17 cellular contexts compared by ENCODE assay signal in the genomic region with DNA sequence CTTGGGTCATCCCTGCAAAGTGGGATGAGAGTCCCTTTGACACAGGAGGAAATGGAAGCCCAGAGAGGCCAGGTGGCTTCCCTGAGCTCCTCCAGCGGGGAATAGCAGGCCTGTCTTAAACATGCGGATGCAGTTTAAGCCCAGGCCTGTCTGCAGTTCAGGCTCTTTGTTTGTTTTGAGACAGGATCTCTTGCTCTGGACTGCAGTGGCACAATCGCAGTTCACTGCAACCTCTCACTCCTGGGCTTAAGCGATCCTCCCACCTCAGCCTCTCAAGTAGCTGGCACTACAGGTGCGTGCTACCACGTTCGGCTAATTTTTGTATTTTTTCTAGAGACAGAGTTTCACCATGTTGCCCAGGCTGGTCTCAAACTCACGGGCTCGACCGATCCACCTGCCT. TPM values are rescaled to one million over a fixed set of nuclear protein-coding genes. Genes with fewer than 3 reads are reported as not detected.
DNase-seq lines count a peak whose midpoint lies in the region; ATAC-seq and TF ChIP-seq lines count a peak whose summit lies in the region.
"Had no signal": no experiment of that assay in that cellular context is flagged by ENCODE, and none has a peak within 500 bp of the region (broad histone marks: within the 10 kb centered on the region; RNA-seq: fewer than 3 reads in every experiment).

No MANE protein-coding gene starts in this region.

- H3K9me3 ChIP-seq in body of pancreas (no peaks in the 10 kb centered on the region), neuronal stem cell (replicated peaks in 1 of 2; ENCODE audit: control insufficient read depth in 2 of 2, insufficient read depth in 1 of 2, low read depth in 1 of 2, low read length in 2 of 2) (no peaks in the 10 kb centered on the region)
- H3K9me3 ChIP-seq: BE2C, HAP-1 had no signal

- WGBS in body of pancreas, 2 donors, result 89 to 91% methylated on average over 10 of the region's 10 CpGs
- no CpG with 5 or more reads among the region's 10 CpGs for WGBS in neuronal stem cell (ENCODE audit: extremely low coverage in 2 of 2, insufficient read length in 2 of 2, insufficient replicate concordance in 1 of 2), 2 donors

- H3K27ac ChIP-seq in body of pancreas (peak overlapping the region in 3 of 4 donors; percentile 10 to 20 (median 14)), neuronal stem cell (replicated peaks; ENCODE audit: low read length) (no peak overlapping the region)
- H3K27ac ChIP-seq: GM23248 had no signal

- H3K4me3 ChIP-seq in body of pancreas (no peak overlapping the region), neuronal stem cell (ENCODE audit: low read length in 2 of 2) (no peak overlapping the region)
- H3K4me3 ChIP-seq: GM23248, HAP-1 had no signal

- no peak overlapping the region for H3K4ac ChIP-seq in neuronal stem cell (ENCODE audit: low read length)

- no peak for TF ChIP-seq POLR2A in body of pancreas (IDR thresholded peaks at IDR 0.05)

- H2AFZ ChIP-seq in neuronal stem cell (ENCODE audit: low read length), result no peak overlapping the region
- H2AFZ ChIP-seq: GM23248 had no signal

- no peak overlapping the region for H3K23ac ChIP-seq in neuronal stem cell (ENCODE audit: low read depth, low read length, poor library complexity)

- no peak overlapping the region for H2BK15ac ChIP-seq in neuronal stem cell (ENCODE audit: low read length)

- no peak overlapping the region for H4K91ac ChIP-seq in neuronal stem cell (ENCODE audit: low read depth, low read length, poor library complexity)

- no peaks in the 10 kb centered on the region for H3K36me3 ChIP-seq in body of pancreas (replicated peaks in 1 of 2; ENCODE audit: insufficient read depth in 1 of 2, low read depth in 2 of 2)
- H3K36me3 ChIP-seq in neuronal stem cell (replicated peaks in 1 of 2; ENCODE audit: control insufficient read depth in 2 of 2, insufficient read depth in 2 of 2, low read length in 2 of 2), result no peaks in the 10 kb centered on the region
- H3K36me3 ChIP-seq: BE2C, HAP-1 had no signal

- no peak overlapping the region for H2BK120ac ChIP-seq in neuronal stem cell (ENCODE audit: low read depth, low read length)

- H3K4me1 ChIP-seq in body of pancreas (peaks cover 38% of the 10 kb centered on the region), neuronal stem cell (ENCODE audit: control insufficient read depth in 2 of 2, insufficient read depth in 1 of 2, low read depth in 1 of 2, low read length in 2 of 2) (no peaks in the 10 kb centered on the region)
- H3K4me1 ChIP-seq: BE2C had no signal

- H3K79me1 ChIP-seq in neuronal stem cell (ENCODE audit: low read depth, low read length), result no peaks in the 10 kb centered on the region

- DNase-seq in NCI-H69 (lab: John Stamatoyannopoulos, UW) (peak; percentile 23), body of pancreas (no peak), left kidney (ENCODE audit: low read depth, low spot score) (peak; percentile 32), neuronal stem cell (ENCODE audit: low spot score) (no peak), NCI-H226 (no peak), NCI-H345 treated with DMSO at 0.1 percent for 48 hours (lab: John Stamatoyannopoulos, UW; ENCODE audit: unreplicated experiment) (no peak)
- no peak for DNase-seq in activated CD8-positive, alpha-beta memory T cell treated with anti-CD3 and anti-CD28 coated beads, Interleukin-2, amount 50 U/mL, for 48 hours
- DNase-seq: BE2C; C1 segment of cervical spinal cord; CD4-positive, alpha-beta T cell; DMS153; GM23248; IMR-90; KBM-7 had no signal

- H2AK5ac ChIP-seq in neuronal stem cell (ENCODE audit: low read depth, low read length), result peak overlapping the region; percentile 28

- H3K18ac ChIP-seq in neuronal stem cell (ENCODE audit: low read length), result no peak overlapping the region

- H3K14ac ChIP-seq in neuronal stem cell (ENCODE audit: low read length), result no peak overlapping the region

- H3K4me2 ChIP-seq in neuronal stem cell (ENCODE audit: insufficient read depth, low read length, poor library complexity, severe bottlenecking), result no peak overlapping the region

- H3K27me3 ChIP-seq in body of pancreas, result no peaks in the 10 kb centered on the region
- H3K27me3 ChIP-seq in neuronal stem cell (ENCODE audit: control insufficient read depth in 3 of 3, insufficient read depth in 3 of 3, low read depth in 1 of 3, low read length in 3 of 3), result peaks cover 0 to 50% (median 2%) of the 10 kb centered on the region in 3 experiments

- no peak for TF ChIP-seq CTCF in body of pancreas (IDR thresholded peaks at IDR 0.05)

- intact Hi-C loops in body of pancreas (cut with DNase I), result no loop called here

- H3K9ac ChIP-seq in neuronal stem cell (ENCODE audit: low read depth, low read length, poor library complexity), result no peak overlapping the region
- H3K9ac ChIP-seq: GM23248 had no signal

- ATAC-seq in body of pancreas (no peak), GM18907 (IDR thresholded peaks at IDR 0.05; ENCODE audit: unreplicated experiment) (no peak)

- H4K8ac ChIP-seq in neuronal stem cell (ENCODE audit: low read depth, low read length), result no peak overlapping the region

- no peak overlapping the region for H2BK12ac ChIP-seq in neuronal stem cell (ENCODE audit: low read length)

- H2BK5ac ChIP-seq in neuronal stem cell (ENCODE audit: low read length), result no peak overlapping the region

RNA-seq across cellular contexts. Expression of gene TRPV4, which starts 3.5 kb away (rescaled TPM):
- total RNA-seq in body of pancreas, result 1 to 10 TPM; 5.2 to 6.3 TPM
- 3.5 TPM for polyA plus RNA-seq in neuronal stem cell (2013, experiment 1 of 2)
- polyA plus RNA-seq in neuronal stem cell (2013, experiment 2 of 2), result 3.6 TPM
- total RNA-seq: CD4-positive, alpha-beta T cell; HT-29 had no signal

RNA-seq across cellular contexts. Expression of gene GLTP, which starts 50.7 kb away (rescaled TPM):
- total RNA-seq in body of pancreas, result 10 to 100 TPM; 21.1 to 27.8 TPM
- polyA plus RNA-seq in neuronal stem cell (2013, experiment 1 of 2), result 23.7 TPM
- 24.7 TPM for polyA plus RNA-seq in neuronal stem cell (2013, experiment 2 of 2)

Comparison
In these comparisons a context has a peak if more than half of its experiments do, and no peak if none do; other contexts are left out.
1. DNase-seq: peak in NCI-H69 (single experiment) and left kidney (single experiment); none in body of pancreas (0 of 4), neuronal stem cell (single experiment), activated CD8-positive, alpha-beta memory T cell treated with anti-CD3 and anti-CD28 coated beads, Interleukin-2, amount 50 U/mL, for 48 hours (single experiment), NCI-H226 (single experiment) and NCI-H345 treated with DMSO at 0.1 percent for 48 hours (single experiment).